ENCODE assay signal across 13 cellular contexts in the genomic region with DNA sequence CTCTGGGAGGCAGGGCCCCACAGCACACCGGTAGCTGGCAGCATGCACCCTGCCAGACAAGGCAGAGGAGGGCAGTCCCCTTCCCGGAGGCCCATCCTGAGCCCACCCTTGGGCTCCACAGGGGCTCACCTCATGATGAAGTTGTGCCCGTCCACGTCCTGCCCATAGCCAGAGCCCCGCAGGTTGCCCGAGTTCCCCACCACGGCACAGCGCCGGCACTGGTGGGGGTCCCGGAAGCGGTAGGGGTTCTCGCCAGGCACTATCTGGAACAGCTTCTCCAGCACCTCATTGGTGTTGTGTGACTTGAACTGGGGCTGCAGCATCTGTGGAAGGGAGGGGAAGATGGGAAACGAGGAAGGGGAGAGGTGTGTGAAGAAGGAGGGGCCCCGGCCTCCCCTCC.
"Had no signal": no experiment of that assay in that cellular context is flagged by ENCODE, and none has a peak within 500 bp of the region (broad histone marks: within the 10 kb centered on the region; RNA-seq: fewer than 3 reads in every experiment).

No MANE protein-coding gene starts in this region.

- H3K9me3 ChIP-seq: left lung, lower lobe of right lung, ovary, right atrium auricular region, spleen, suprapubic skin, thoracic aorta, tibial artery, upper lobe of right lung had no signal

- H3K27me3 ChIP-seq: left lung, neural progenitor cell, ovary, right atrium auricular region, spleen, suprapubic skin, tibial artery, upper lobe of right lung had no signal

- H2AFZ ChIP-seq: neural progenitor cell had no signal

- H3K27ac ChIP-seq: left lung, lower lobe of right lung, neural progenitor cell, ovary, right atrium auricular region, suprapubic skin, thoracic aorta, tibial artery, upper lobe of right lung had no signal

- H3K4me3 ChIP-seq: left lung, lower lobe of right lung, neural progenitor cell, ovary, right atrium auricular region, spleen, suprapubic skin, thoracic aorta, tibial artery, upper lobe of right lung had no signal

- FAIRE-seq: keratinocyte, small intestine, urothelium cell line had no signal

- H3K9ac ChIP-seq: neural progenitor cell had no signal

- H3K4me1 ChIP-seq: lower lobe of right lung, neural progenitor cell, upper lobe of right lung had no signal

- H3K4me2 ChIP-seq: neural progenitor cell had no signal

- H3K36me3 ChIP-seq: neural progenitor cell, ovary had no signal
